ENCODE assay signal across 8 cellular contexts in genomic region chr10:130138479-130138866, GRCh38. TPM values are rescaled to one million over a fixed set of nuclear protein-coding genes. Genes with fewer than 3 reads are reported as not detected.
A peak's percentile ranks its signal among the peaks of the same experiment; 100 is the strongest.
DNase-seq lines count a peak whose midpoint lies in the region; ATAC-seq, FAIRE-seq and TF ChIP-seq lines count a peak whose summit lies in the region.

No MANE protein-coding gene starts in this region.

- H3K4me3 ChIP-seq in adipocyte (ENCODE audit: low read length) (peak overlapping the region; percentile 91), dorsolateral prefrontal cortex (peak overlapping the region in 7 of 59 donors; percentile 82 to 98 (median 93))

- no peak overlapping the region for H3K9ac ChIP-seq in adipocyte (ENCODE audit: low read length)

- H3K27ac ChIP-seq in dorsolateral prefrontal cortex, result no peak overlapping the region

- ATAC-seq in HG03196 (IDR thresholded peaks at IDR 0.05; ENCODE audit: unreplicated experiment), result no peak

- H3K36me3 ChIP-seq in adipocyte (ENCODE audit: control insufficient read depth, insufficient read depth, low read length, severe bottlenecking), result peaks cover 5% of the 10 kb centered on the region

- DNase-seq in EL, result peak; percentile 57
- DNase-seq in NCI-H1436 (lab: John Stamatoyannopoulos, UW), result peak; percentile 42
- DNase-seq in adipocyte (ENCODE audit: low read depth), result peak; percentile 58
- peak; percentile 17 for DNase-seq in mucosa of gallbladder (ENCODE audit: low spot score)
- no peak for DNase-seq in D721Med (ENCODE audit: insufficient read length, low spot score)
- no peak for DNase-seq in NOMO-1 treated with dmso at 0.1 percent for 144 hours (lab: John Stamatoyannopoulos, UW; ENCODE audit: unreplicated experiment)
- no peak for DNase-seq in dorsolateral prefrontal cortex

- H3K4me1 ChIP-seq in adipocyte (ENCODE audit: control insufficient read depth, insufficient read depth, low read length), result peaks cover 40% of the 10 kb centered on the region

- TF ChIP-seq CTCF in D721Med (IDR thresholded peaks at IDR 0.05; ENCODE audit: insufficient read depth, missing control alignments) (no peak), dorsolateral prefrontal cortex (IDR thresholded peaks at IDR 0.05 in 54 of 56, conservative IDR thresholded peaks at IDR 0.05 in 2 of 56; ENCODE audit: low read depth in 1 of 56, partially characterized antibody in 56 of 56) (no peak)

- no peak for FAIRE-seq in D721Med (lab: Jason Lieb, UNC)

- H3K27me3 ChIP-seq in adipocyte (replicated peaks; ENCODE audit: control insufficient read depth, insufficient read depth, low read length) (no peaks in the 10 kb centered on the region), dorsolateral prefrontal cortex (no peaks in the 10 kb centered on the region)

- intact Hi-C loops in dorsolateral prefrontal cortex (cut with DNase I), result loop anchor here in 1 of 2 donors (10.0 kb wide), 1 partner anchor 674 kb away; the partner anchor contains the start of gene MGMT

- no peaks in the 10 kb centered on the region for H3K9me3 ChIP-seq in adipocyte (ENCODE audit: control insufficient read depth, low read length)

RNA-seq across cellular contexts. Expression of gene GLRX3, which starts 2.3 kb away (rescaled TPM):
- total RNA-seq in mucosa of gallbladder (50.1 TPM), dorsolateral prefrontal cortex (10 to 100 TPM; 29.9 to 60.2 (median 46.6) TPM)

RNA-seq across cellular contexts. Expression of gene C10orf143, which starts 27.8 kb away (rescaled TPM):
- total RNA-seq in mucosa of gallbladder (4.8 TPM), dorsolateral prefrontal cortex (1 to 10 TPM; 1.8 to 9.0 (median 5.0) TPM)

Comparison
In these comparisons a context has a peak if more than half of its experiments do, and no peak if none do; other contexts are left out.
1. DNase-seq: peak in EL (single experiment), NCI-H1436 (single experiment), adipocyte (single experiment) and mucosa of gallbladder (single experiment); none in D721Med (single experiment), NOMO-1 treated with dmso at 0.1 percent for 144 hours (single experiment) and dorsolateral prefrontal cortex (0 of 10).